In the genomic region with DNA sequence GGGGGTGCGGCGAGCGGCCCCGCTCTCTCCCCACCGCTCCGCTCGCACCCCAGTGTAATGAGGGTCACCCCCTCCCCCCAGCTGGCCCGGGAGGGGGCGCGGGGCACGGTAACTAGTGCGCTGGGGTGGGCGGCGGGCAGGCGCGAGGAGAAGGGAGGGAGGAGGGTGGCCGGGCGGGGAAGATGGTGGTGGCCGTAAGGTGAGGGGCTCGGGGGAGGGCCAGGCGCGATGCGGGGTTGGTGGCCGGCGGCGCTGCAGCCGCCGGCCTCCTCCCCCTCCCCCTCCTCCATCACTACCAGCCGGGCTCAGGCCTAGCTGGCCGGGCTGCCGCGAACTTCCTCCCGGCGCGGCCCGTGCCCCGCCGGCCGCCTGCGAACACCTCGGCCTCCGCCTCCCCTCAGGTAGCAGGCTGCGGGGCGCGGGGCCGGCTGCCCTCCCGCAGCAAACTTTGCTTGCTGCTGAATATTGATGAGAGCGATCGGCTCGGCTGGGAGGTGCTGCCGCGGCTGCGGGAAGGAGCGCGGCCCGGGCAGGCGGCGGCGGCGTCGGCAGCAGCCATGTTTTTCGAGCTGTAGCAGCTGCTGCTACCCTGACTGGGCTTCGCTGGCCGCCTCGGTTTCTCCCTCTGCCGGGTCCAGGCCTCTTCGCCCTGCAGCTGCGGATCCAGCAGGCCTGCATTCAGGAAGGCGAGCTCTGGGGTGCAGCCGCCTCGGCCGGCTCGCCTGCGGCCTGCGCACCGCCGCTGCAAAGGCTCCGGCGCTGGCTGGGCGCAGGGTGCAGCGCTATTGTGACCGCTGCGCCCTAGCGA, we compare ENCODE assay signal across 8 cellular contexts. TPM values are rescaled to one million over a fixed set of nuclear protein-coding genes. Genes with fewer than 3 reads are reported as not detected.
DNase-seq lines count a peak whose midpoint lies in the region; ATAC-seq, FAIRE-seq and TF ChIP-seq lines count a peak whose summit lies in the region.

No MANE protein-coding gene starts in this region.

- peak overlapping the region; percentile 82 for H3K4me2 ChIP-seq in K562 (ENCODE audit: insufficient read depth, low read length)

- H3K36me3 Mint-ChIP-seq in T-helper 1 cell treated with Interleukin-12 subunit alpha and Interleukin-12 subunit beta and Interleukin-4 antibody, amounts not matched to agents 30 μg/mL and 1 μg/mL, for 36 hours (ENCODE audit: low read depth) = peaks cover 15% of the 10 kb centered on the region

- peak overlapping the region; percentile 87 for H3K4me3 Mint-ChIP-seq in T-helper 1 cell treated with Interleukin-12 subunit alpha and Interleukin-12 subunit beta and Interleukin-4 antibody, amounts not matched to agents 30 μg/mL and 1 μg/mL, for 36 hours

- no peaks in the 10 kb centered on the region for H3K27me3 ChIP-seq in K562 (ENCODE audit: control insufficient read depth in 2 of 2, insufficient read depth in 2 of 2, low read length in 2 of 2)
- no peaks in the 10 kb centered on the region for H3K27me3 ChIP-seq in skeletal muscle tissue (ENCODE audit: control insufficient read depth in 3 of 3, insufficient read depth in 3 of 3, low read length in 3 of 3)

- CTCF ChIA-PET in K562 (lab: Yijun Ruan, JAX; ENCODE audit: low intra/inter-chr PET ratio) = no interaction called here

- H3K9me1 ChIP-seq in K562 (ENCODE audit: control insufficient read depth, insufficient read depth, low read length) = no peaks in the 10 kb centered on the region

- H3K27me3 Mint-ChIP-seq in T-helper 1 cell treated with Interleukin-12 subunit alpha and Interleukin-12 subunit beta and Interleukin-4 antibody, amounts not matched to agents 30 μg/mL and 1 μg/mL, for 36 hours (ENCODE audit: low read depth) = no peaks in the 10 kb centered on the region

- H3K9me3 ChIP-seq in K562 (replicated peaks; ENCODE audit: control insufficient read depth, insufficient read depth, low read depth, low read length) (no peaks in the 10 kb centered on the region), skeletal muscle tissue (ENCODE audit: control insufficient read depth in 3 of 3, low read length in 3 of 3) (no peaks in the 10 kb centered on the region)

- peak; percentile 36 for ATAC-seq in GM19395 (IDR thresholded peaks at IDR 0.05; ENCODE audit: unreplicated experiment)
- ATAC-seq in HG03520 (IDR thresholded peaks at IDR 0.05; ENCODE audit: unreplicated experiment) = peak; percentile 16
- peak; percentile 80 for ATAC-seq in K562

- H3K27ac Mint-ChIP-seq in T-helper 1 cell treated with Interleukin-12 subunit alpha and Interleukin-12 subunit beta and Interleukin-4 antibody, amounts not matched to agents 30 μg/mL and 1 μg/mL, for 36 hours = peak overlapping the region; percentile 84

- under 1% methylated on average over 45 of the region's 84 CpGs for WGBS in K562 (ENCODE audit: insufficient coverage, low coverage, missing lambda C conversion rate)

- BruUV-seq in K562 (replicated peaks; lab: Mats Ljungman, UMichigan) = no TSS peak

- in situ Hi-C loops in K562 (cut with MboI) = no loop called here

- H3K9ac ChIP-seq in K562 (ENCODE audit: insufficient read depth in 1 of 2, low read depth in 2 of 2, low read length in 2 of 2) (peak overlapping the region; percentile 70 to 97), skeletal muscle tissue (ENCODE audit: low read depth in 1 of 3, low read length in 3 of 3) (peak overlapping the region; percentile 76 to 93 (median 78))

- intact Hi-C loops in K562 (cut with micrococcal nuclease) = loop anchor here (5.0 kb wide), 1 partner anchor 168 kb away; the partner anchor contains the start of genes PRELID1 and RAB24

- no peaks in the 10 kb centered on the region for H3K9me3 Mint-ChIP-seq in T-helper 1 cell treated with Interleukin-12 subunit alpha and Interleukin-12 subunit beta and Interleukin-4 antibody, amounts not matched to agents 30 μg/mL and 1 μg/mL, for 36 hours

- POLR2A ChIA-PET in K562 (lab: Yijun Ruan, JAX) = interaction anchor here (0.6 to 2.4 kb wide), 5 partner anchors 10 to 354 kb away, joined by 3 to 6 read pairs (median 3); no protein-coding TSS in a partner anchor

- H3K79me2 ChIP-seq in K562 (ENCODE audit: control insufficient read depth, insufficient read depth, low read length) = peaks cover 49% of the 10 kb centered on the region

- peaks cover 37% of the 10 kb centered on the region for H3K4me1 Mint-ChIP-seq in T-helper 1 cell treated with Interleukin-12 subunit alpha and Interleukin-12 subunit beta and Interleukin-4 antibody, amounts not matched to agents 30 μg/mL and 1 μg/mL, for 36 hours (ENCODE audit: low read depth)

- peak; percentile 71 for TF ChIP-seq POLR2A in K562 (conservative IDR thresholded peaks at IDR 0.05)
- no peak; the same call in 1 of the 2 replicates for TF ChIP-seq POLR2A in H54 (IDR thresholded peaks at IDR 0.05; ENCODE audit: low read depth, low read length)

- peak overlapping the region; percentile 71 for H3K4me3 ChIP-seq in K562
- peak overlapping the region; percentile 68 to 79 (median 78) for H3K4me3 ChIP-seq in skeletal muscle tissue (ENCODE audit: low read length in 3 of 3)

- H3K36me3 ChIP-seq in K562 (ENCODE audit: control insufficient read depth, insufficient read depth, low read length) = peaks cover 37% of the 10 kb centered on the region
- H3K36me3 ChIP-seq in skeletal muscle tissue (ENCODE audit: control insufficient read depth in 3 of 3, insufficient read depth in 3 of 3, low read length in 3 of 3) = peaks cover 4 to 15% (median 9%) of the 10 kb centered on the region in 3 donors

- H4K20me1 ChIP-seq in K562 (replicated peaks; ENCODE audit: control insufficient read depth, insufficient read depth, low read length) = no peaks in the 10 kb centered on the region; the same call in 1 of the 2 replicates

- TF ChIP-seq EP300 in K562 (IDR thresholded peaks at IDR 0.05; ENCODE audit: low read length) = no peak

- peaks cover 23 to 29% of the 10 kb centered on the region in 2 experiments for H3K4me1 ChIP-seq in K562 (replicated peaks in 1 of 2; ENCODE audit: control insufficient read depth in 2 of 2, insufficient read depth in 2 of 2, low read length in 2 of 2)
- H3K4me1 ChIP-seq in skeletal muscle tissue (ENCODE audit: control insufficient read depth in 3 of 3, insufficient read depth in 3 of 3, low read length in 3 of 3) = peaks cover 31 to 37% (median 32%) of the 10 kb centered on the region in 3 donors

- peak; percentile 68 for DNase-seq in CD1c-positive myeloid dendritic cell (ENCODE audit: extremely low spot score)
- peak; percentile 66 to 82 (median 76) for DNase-seq in K562 (ENCODE audit: extremely low read depth in 1 of 4, low spot score in 3 of 4)
- peak; percentile 81 for DNase-seq in iPS-NIHi11 (ENCODE audit: low spot score)
- DNase-seq in H54 (ENCODE audit: insufficient read length, low spot score) = no peak

- no peak for TF ChIP-seq CTCF in K562 (IDR thresholded peaks at IDR 0.05 in 2 of 3, conservative IDR thresholded peaks at IDR 0.05 in 1 of 3; ENCODE audit: insufficient read depth in 2 of 3, low read depth in 1 of 3, low read length in 3 of 3)

- peak overlapping the region; percentile 91 for H2AFZ ChIP-seq in K562 (ENCODE audit: low read depth, low read length)

- no peak for FAIRE-seq in K562 (lab: Jason Lieb, UNC)
- FAIRE-seq in H54 (lab: Jason Lieb, UNC) = no peak

- peak overlapping the region; percentile 91 for H3K27ac ChIP-seq in K562 (ENCODE audit: extremely low read depth, low read depth, low read length)
- H3K27ac ChIP-seq in skeletal muscle tissue (ENCODE audit: low read depth, low read length) = peak overlapping the region; percentile 72

- TF ChIP-seq RAD21 in K562 (CRISPR knock-in tag; conservative IDR thresholded peaks at IDR 0.05 in 1 of 2, IDR thresholded peaks at IDR 0.05 in 1 of 2) = no peak

TF ChIP-seq in K562, 482 proteins besides CTCF, POLR2A, EP300 and RAD21 (continues in another document):
- TF ChIP-seq HNRNPK (IDR thresholded peaks at IDR 0.05; ENCODE audit: low read depth, low read length, poor library complexity, severe bottlenecking) (peak; percentile 82), NCOA2 (IDR thresholded peaks at IDR 0.05; ENCODE audit: partially characterized antibody in 2 of 2) (no peak)

RNA-seq across cellular contexts. Expression of gene NSD1, which starts 0.5 kb away (rescaled TPM):
- total RNA-seq in K562 (2011; cell fraction: chromatin; rRNA removed; ENCODE audit: low replicate concordance) = 86.2 and 191 TPM in 2 replicates
- 42.7 and 55.9 TPM in 2 replicates for total RNA-seq in K562 (2011; cell fraction: nucleolus; rRNA removed)
- total RNA-seq in K562 (2011; cell fraction: nucleoplasm; rRNA removed) = 72.0 and 78.1 TPM in 2 replicates
- total RNA-seq in K562 (2014; rRNA removed) (27.7 and 29.5 TPM in 2 replicates), K562 (2014; rRNA removed; fragmentation: Illumina TruSeq; extraction: Trizol) (36.7 and 45.4 TPM in 2 replicates), K562 (2015; rRNA removed; fragmentation: Illumina TruSeq; extraction: Trizol) (39.1 TPM in 2 replicates), K562 (2021) (51.0 and 54.3 TPM in 2 replicates), skeletal muscle tissue (57.4 TPM)
- polyA plus RNA-seq in K562 (2011; rRNA removed) (13.9 and 15.7 TPM in 2 replicates), K562 (2014; fragmentation: Illumina TruSeq; extraction: Trizol) (20.9 and 24.7 TPM in 2 replicates), K562 (2014; fragmentation: Nextera tagmentation; extraction: Ambion mirVana) (1 to 10 TPM; 3.8 to 5.5 TPM), K562 (2014; rRNA removed) (12.4 and 15.8 TPM in 2 replicates)
- polyA plus RNA-seq in K562 (2011; cell fraction: cytosol; rRNA removed) = 8.4 and 10.3 TPM in 2 replicates
- polyA plus RNA-seq in K562 (2011; cell fraction: nucleus; rRNA removed) = 19.7 and 21.4 TPM in 2 replicates
- 16.7 and 20.4 TPM in 2 replicates for polyA plus RNA-seq in K562 (2012)
- 50.9 and 58.5 TPM in 2 replicates for polyA minus RNA-seq in K562 (2011; rRNA and poly(A)+ RNA removed)
- 27.5 and 32.6 TPM in 2 replicates for polyA minus RNA-seq in K562 (2011; cell fraction: cytosol; rRNA and poly(A)+ RNA removed)
- 31.2 and 53.8 TPM in 2 replicates for polyA minus RNA-seq in K562 (2011; cell fraction: nucleus; rRNA and poly(A)+ RNA removed)

RNA-seq across cellular contexts. Expression of gene FGFR4, which starts 47.3 kb away (rescaled TPM):
- total RNA-seq in K562 (2011; cell fraction: chromatin; rRNA removed; ENCODE audit: low replicate concordance) = 41.6 and 132 TPM in 2 replicates
- 128 and 136 TPM in 2 replicates for total RNA-seq in K562 (2011; cell fraction: nucleolus; rRNA removed)
- 69.4 and 76.7 TPM in 2 replicates for total RNA-seq in K562 (2011; cell fraction: nucleoplasm; rRNA removed)
- total RNA-seq in K562 (2014; rRNA removed) (19.1 and 25.8 TPM in 2 replicates), K562 (2014; rRNA removed; fragmentation: Illumina TruSeq; extraction: Trizol) (2.5 and 5.2 TPM in 2 replicates), K562 (2015; rRNA removed; fragmentation: Illumina TruSeq; extraction: Trizol) (7.5 and 7.8 TPM in 2 replicates), K562 (2021) (32.2 and 35.4 TPM in 2 replicates), skeletal muscle tissue (51.1 TPM)
- polyA plus RNA-seq in K562 (2011; rRNA removed) (14.8 and 21.0 TPM in 2 replicates), K562 (2014; fragmentation: Illumina TruSeq; extraction: Trizol) (7.0 and 15.9 TPM in 2 replicates), K562 (2014; fragmentation: Nextera tagmentation; extraction: Ambion mirVana) (under 1 TPM; 0.76 to 0.89 TPM), K562 (2014; rRNA removed) (17.9 and 24.9 TPM in 2 replicates)
- polyA plus RNA-seq in K562 (2011; cell fraction: cytosol; rRNA removed) = 21.8 and 41.8 TPM in 2 replicates
- polyA plus RNA-seq in K562 (2011; cell fraction: nucleus; rRNA removed) = 77.2 and 115 TPM in 2 replicates
- polyA plus RNA-seq in K562 (2012) = 11.4 and 14.2 TPM in 2 replicates
- 7.1 and 8.8 TPM in 2 replicates for polyA minus RNA-seq in K562 (2011; rRNA and poly(A)+ RNA removed)
- polyA minus RNA-seq in K562 (2011; cell fraction: cytosol; rRNA and poly(A)+ RNA removed) = 19.2 and 19.8 TPM in 2 replicates
- polyA minus RNA-seq in K562 (2011; cell fraction: nucleus; rRNA and poly(A)+ RNA removed) = 29.4 and 31.4 TPM in 2 replicates

Comparison
In these comparisons a context has a peak if more than half of its experiments do, and no peak if none do; other contexts are left out.
1. ATAC-seq: peak in every context shown above with its lines; median percentile 80 in K562; 36 in GM19395; 16 in HG03520.